18 cellular contexts compared by ENCODE assay signal in the genomic region with DNA sequence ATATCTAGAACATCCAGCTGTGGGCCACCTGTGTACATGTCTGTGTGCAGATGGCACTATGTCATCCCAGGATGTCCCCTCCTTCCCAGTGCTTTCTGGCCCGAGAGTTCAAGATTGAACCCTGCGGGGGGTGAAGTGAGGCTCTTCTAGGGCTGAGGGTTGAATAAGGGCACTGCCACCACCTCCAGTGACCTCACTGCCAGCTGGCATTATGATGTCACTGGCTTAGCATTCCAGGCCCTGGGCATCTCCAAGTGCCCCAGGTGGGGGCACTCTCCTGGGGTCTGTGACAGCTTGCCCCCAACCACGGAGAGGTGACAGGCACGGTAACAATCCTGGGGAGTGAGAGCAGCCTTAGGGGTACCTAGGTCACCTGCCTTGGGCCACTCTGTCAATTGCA. TPM values are rescaled to one million over a fixed set of nuclear protein-coding genes. Genes with fewer than 3 reads are reported as not detected.
DNase-seq lines count a peak whose midpoint lies in the region; ATAC-seq and TF ChIP-seq lines count a peak whose summit lies in the region.
"Had no signal": no experiment of that assay in that cellular context is flagged by ENCODE, and none has a peak within 500 bp of the region (broad histone marks: within the 10 kb centered on the region; RNA-seq: fewer than 3 reads in every experiment).

No MANE protein-coding gene starts in this region.

- H3K27ac Mint-ChIP-seq in MCF 10A (ENCODE audit: low read depth, unreplicated experiment) (no peak overlapping the region), endothelial cell (ENCODE audit: unreplicated experiment) (peak overlapping the region; percentile 37), nephron progenitor cell (no peak overlapping the region)
- H3K27ac Mint-ChIP-seq: activated T-cell treated with anti-CD3 and anti-CD28 coated beads, Interleukin-2, amount 50 U/mL, for 72 hours had no signal

- peak overlapping the region; percentile 82 to 97 for H3K27ac ChIP-seq in breast epithelium
- peak overlapping the region; percentile 37 for H3K27ac ChIP-seq in thymus (ENCODE audit: low read depth)
- H3K27ac ChIP-seq: colonic mucosa, uterus had no signal

- WGBS in thymus = 80% methylated on average over 4 of the region's 4 CpGs

- H3K36me3 Mint-ChIP-seq in MCF 10A (ENCODE audit: insufficient read depth, unreplicated experiment) = peaks cover 8% of the 10 kb centered on the region
- H3K36me3 Mint-ChIP-seq in endothelial cell (ENCODE audit: low read depth, unreplicated experiment) = peaks cover 4% of the 10 kb centered on the region
- peaks cover 10% of the 10 kb centered on the region for H3K36me3 Mint-ChIP-seq in nephron progenitor cell (ENCODE audit: low read depth)

- peaks cover 27 to 42% of the 10 kb centered on the region in 2 donors for H3K4me1 ChIP-seq in breast epithelium
- peaks cover 74% of the 10 kb centered on the region for H3K4me1 ChIP-seq in thymus (ENCODE audit: control insufficient read depth, insufficient read depth, low read length)
- H3K4me1 ChIP-seq: colonic mucosa had no signal

- H3K4me3 ChIP-seq in breast epithelium (no peak overlapping the region), thymus (ENCODE audit: low read length) (no peak overlapping the region)
- H3K4me3 ChIP-seq: colonic mucosa, lung, uterus had no signal

- peaks cover 17% of the 10 kb centered on the region for H3K4me1 Mint-ChIP-seq in MCF 10A (ENCODE audit: insufficient read depth, unreplicated experiment)
- peaks cover 34% of the 10 kb centered on the region for H3K4me1 Mint-ChIP-seq in endothelial cell (ENCODE audit: unreplicated experiment)
- peaks cover 94% of the 10 kb centered on the region for H3K4me1 Mint-ChIP-seq in nephron progenitor cell

- no peak overlapping the region for H3K4me3 Mint-ChIP-seq in MCF 10A (ENCODE audit: unreplicated experiment)
- H3K4me3 Mint-ChIP-seq in endothelial cell (ENCODE audit: unreplicated experiment) = no peak overlapping the region
- H3K4me3 Mint-ChIP-seq in nephron progenitor cell = peak overlapping the region; percentile 41
- H3K4me3 Mint-ChIP-seq: activated T-cell treated with anti-CD3 and anti-CD28 coated beads, Interleukin-2, amount 50 U/mL, for 72 hours had no signal

- no peaks in the 10 kb centered on the region for H3K27me3 Mint-ChIP-seq in MCF 10A (ENCODE audit: insufficient read depth, unreplicated experiment)
- H3K27me3 Mint-ChIP-seq in endothelial cell (ENCODE audit: unreplicated experiment) = peaks cover 16% of the 10 kb centered on the region
- H3K27me3 Mint-ChIP-seq in nephron progenitor cell (ENCODE audit: low read depth, poor library complexity) = no peaks in the 10 kb centered on the region
- H3K27me3 Mint-ChIP-seq: progenitor cell of endocrine pancreas had no signal

- BruUV-seq in MCF 10A (replicated peaks; lab: Mats Ljungman, UMichigan) = no TSS peak

- intact Hi-C loops in breast epithelium (cut with DNase I; ENCODE audit: low total_unique reads) (loop anchor here (5.0 kb wide), 1 partner anchor 1328 kb away; no protein-coding TSS in a partner anchor), MCF 10A (cut with micrococcal nuclease) (no loop called here)

- CTCF ChIA-PET in MCF 10A (lab: Yijun Ruan, JAX) = interaction anchor here (0.6 to 4.3 kb wide), 6 partner anchors 9 to 91 kb away, joined by 3 to 22 read pairs (median 8); no protein-coding TSS in a partner anchor

- DNase-seq in breast epithelium (ENCODE audit: low spot score in 2 of 2) (no peak), MCF 10A (ENCODE audit: unreplicated experiment) (no peak), endothelial cell (ENCODE audit: low spot score) (no peak), nephron progenitor cell (no peak), D341Med (ENCODE audit: low spot score) (no peak)
- DNase-seq: activated CD4-positive, alpha-beta T cell treated with anti-CD3 and anti-CD28 coated beads, Interleukin-2, amount 50 U/mL, for 1 hour; activated T-cell treated with anti-CD3 and anti-CD28 coated beads, Interleukin-2, amount 50 U/mL, for 72 hours; colonic mucosa; NCI-H1048; NCI-H2171; SHP77 treated with DMSO at 0.1 percent for 48 hours; stimulated activated CD4-positive, alpha-beta T cell treated with anti-CD3 and anti-CD28 coated beads, Interleukin-1b, Interleukin-23, amount 100 ng/mL, for 48 hours; uterus had no signal

- no peak for ATAC-seq in HG03175 (IDR thresholded peaks at IDR 0.05; ENCODE audit: unreplicated experiment)
- ATAC-seq in HG03025 (IDR thresholded peaks at IDR 0.05; ENCODE audit: low FRiP score, unreplicated experiment) = no peak
- ATAC-seq: activated T-cell treated with anti-CD3 and anti-CD28 coated beads, Interleukin-2, amount 50 U/mL, for 72 hours had no signal

- H3K9me3 ChIP-seq in breast epithelium = no peaks in the 10 kb centered on the region
- H3K9me3 ChIP-seq in thymus (ENCODE audit: control insufficient read depth) = no peaks in the 10 kb centered on the region
- H3K9me3 ChIP-seq: colonic mucosa, uterus had no signal

- TF ChIP-seq POLR2A in breast epithelium (IDR thresholded peaks at IDR 0.05) = no peak

- H3K27me3 ChIP-seq in breast epithelium = no peaks in the 10 kb centered on the region
- H3K27me3 ChIP-seq in thymus (ENCODE audit: control insufficient read depth, insufficient read depth) = no peaks in the 10 kb centered on the region
- H3K27me3 ChIP-seq: colonic mucosa, uterus had no signal

- no peaks in the 10 kb centered on the region for H3K9me3 Mint-ChIP-seq in MCF 10A (ENCODE audit: unreplicated experiment)
- H3K9me3 Mint-ChIP-seq in endothelial cell (ENCODE audit: unreplicated experiment) = no peaks in the 10 kb centered on the region
- H3K9me3 Mint-ChIP-seq in nephron progenitor cell = no peaks in the 10 kb centered on the region
- H3K9me3 Mint-ChIP-seq: activated T-cell treated with anti-CD3 and anti-CD28 coated beads, Interleukin-2, amount 50 U/mL, for 72 hours had no signal

- H3K36me3 ChIP-seq in breast epithelium = no peaks in the 10 kb centered on the region
- peaks cover 4% of the 10 kb centered on the region for H3K36me3 ChIP-seq in thymus (ENCODE audit: control insufficient read depth, insufficient read depth)
- H3K36me3 ChIP-seq: colonic mucosa, uterus had no signal

- TF ChIP-seq CTCF in breast epithelium (IDR thresholded peaks at IDR 0.05) (no peak), MCF 10A (IDR thresholded peaks at IDR 0.05; ENCODE audit: unreplicated experiment) (no peak), endothelial cell (IDR thresholded peaks at IDR 0.05; ENCODE audit: unreplicated experiment) (no peak), nephron progenitor cell (IDR thresholded peaks at IDR 0.05) (no peak)

- POLR2A ChIA-PET in MCF 10A (lab: Yijun Ruan, JAX) = interaction anchor here (1.1 kb wide), 1 partner anchor 13 kb away, joined by 3 read pairs; no protein-coding TSS in a partner anchor

RNA-seq across cellular contexts. Expression of a gene that starts 27.1 kb away (rescaled TPM):
- total RNA-seq in breast epithelium (10 to 100 TPM; 33.9 to 66.9 (median 38.3) TPM), MCF 10A (2022) (7.8 and 10.9 TPM in 2 replicates), endothelial cell (ENCODE audit: unreplicated experiment) (37.3 TPM)
- polyA plus RNA-seq in thymus = 47.9 TPM
